In the genomic region with DNA sequence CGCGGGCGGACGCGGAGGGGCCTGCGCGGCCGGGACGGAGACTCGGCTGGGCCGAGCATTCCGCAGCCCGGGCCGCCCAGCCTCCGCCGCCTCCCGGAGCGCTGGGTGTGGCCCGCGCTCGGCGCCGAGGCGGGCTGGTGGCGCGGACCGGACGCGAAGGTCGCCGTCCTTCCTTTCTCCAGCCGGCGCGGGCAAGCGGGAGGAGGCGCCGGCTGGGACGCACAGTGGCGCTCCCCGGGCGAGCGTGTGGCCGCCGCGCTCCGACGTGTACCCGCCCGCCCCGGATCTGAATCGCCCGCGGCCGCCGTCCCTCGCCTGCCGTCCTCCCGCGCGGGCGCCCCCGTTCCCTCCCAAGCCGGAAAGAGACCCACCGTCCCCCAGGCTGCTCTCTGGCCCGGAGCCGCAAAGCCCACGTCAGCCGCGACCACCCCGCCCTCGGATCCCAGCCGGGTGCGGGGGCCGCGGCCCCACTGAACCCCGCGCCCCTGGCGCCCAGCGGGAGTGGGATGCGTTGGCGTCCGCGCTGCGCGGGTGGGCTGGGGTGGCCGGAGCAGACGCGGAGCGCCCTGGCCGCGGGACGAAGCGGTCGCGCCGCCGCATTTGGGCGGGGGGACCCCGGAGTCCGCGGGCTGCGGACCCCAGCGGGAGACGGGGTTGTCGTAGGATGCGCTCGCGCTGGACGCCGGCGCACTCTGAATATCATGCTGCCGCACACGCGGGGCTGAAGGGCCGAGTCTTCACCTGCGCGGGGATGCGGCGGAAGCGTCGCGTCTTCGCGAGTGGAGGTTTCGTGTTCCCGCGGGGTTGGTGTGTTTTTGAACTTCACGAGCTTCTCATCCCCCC, we compare ENCODE assay signal across 8 cellular contexts. TPM values are rescaled to one million over a fixed set of nuclear protein-coding genes. Genes with fewer than 3 reads are reported as not detected.
DNase-seq lines count a peak whose midpoint lies in the region; ATAC-seq and TF ChIP-seq lines count a peak whose summit lies in the region.

No MANE protein-coding gene starts in this region.

- TF ChIP-seq POLR2A in spleen (IDR thresholded peaks at IDR 0.05), result peak in 1 of 3 donors; percentile 3

- H3K27me3 Mint-ChIP-seq in T-cell, result peaks cover 10 to 24% of the 10 kb centered on the region in 2 donors

- CTCF ChIA-PET in T-cell (lab: Charles Lee), result no interaction called here

- H3K4me3 ChIP-seq in brain microvascular endothelial cell (ENCODE audit: low read depth, low read length) (peak overlapping the region; percentile 82), spleen (peak overlapping the region; percentile 67 to 92 (median 78))

- peaks cover 9 to 16% (median 14%) of the 10 kb centered on the region in 3 donors for H3K4me1 Mint-ChIP-seq in T-cell

- peak overlapping the region in 1 of 2 donors; percentile 56 for H3K27ac Mint-ChIP-seq in T-cell

- H3K36me3 Mint-ChIP-seq in T-cell, result peaks cover 3% of the 10 kb centered on the region

- no peaks in the 10 kb centered on the region for H3K9me3 Mint-ChIP-seq in T-cell

- TF ChIP-seq CTCF in brain microvascular endothelial cell (IDR thresholded peaks at IDR 0.05; ENCODE audit: low read depth, low read length, missing control alignments) (no peak), spleen (IDR thresholded peaks at IDR 0.05 in 8 of 11, conservative IDR thresholded peaks at IDR 0.05 in 3 of 11) (no peak)

- ATAC-seq in GM19328 (IDR thresholded peaks at IDR 0.05; ENCODE audit: unreplicated experiment) (peak; percentile 45), HG03354 (IDR thresholded peaks at IDR 0.05; ENCODE audit: poor library complexity, severe bottlenecking, unreplicated experiment) (peak; percentile 54), T-cell (replicated peaks in 1 of 4) (peak; percentile 45 to 62 (median 58))

- peak overlapping the region; percentile 76 to 84 (median 80) for H3K4me3 Mint-ChIP-seq in T-cell

- in situ Hi-C loops in brain microvascular endothelial cell (cut with HindIII; ENCODE audit: low pct_ligation_motif_present, low sequenced_read_pairs), result loop anchor here (10.0 kb wide), 1 partner anchor 322 kb away; no protein-coding TSS in a partner anchor

- peak overlapping the region; percentile 86 for H3K27ac ChIP-seq in brain microvascular endothelial cell
- H3K27ac ChIP-seq in spleen, result peak overlapping the region; percentile 77 to 90 (median 86)

- POLR2A ChIA-PET in T-cell (lab: Charles Lee), result no interaction called here

- H3K27me3 ChIP-seq in brain microvascular endothelial cell (replicated peaks), result no peaks in the 10 kb centered on the region
- peaks cover 0 to 28% (median 5%) of the 10 kb centered on the region in 7 donors for H3K27me3 ChIP-seq in spleen (replicated peaks in 1 of 7)

- DNase-seq in COLO668 (lab: John Stamatoyannopoulos, UW; ENCODE audit: unreplicated experiment) (peak; percentile 83), T-cell (peak in 18 of 34 experiments; percentile 2 to 31 (median 8)), brain microvascular endothelial cell (no peak), iPS-NIHi7 (ENCODE audit: extremely low spot score) (peak; percentile 43), spleen (peak; percentile 83), AML-193 (lab: John Stamatoyannopoulos, UW) (no peak)

- WGBS in spleen, 5 donors, result 0 to 2% (median 1%) methylated on average over 28 to 128 of the region's 128 CpGs

- H3K36me3 ChIP-seq in brain microvascular endothelial cell (replicated peaks) (no peaks in the 10 kb centered on the region), spleen (no peaks in the 10 kb centered on the region)

- peaks cover 4 to 46% (median 22%) of the 10 kb centered on the region in 6 donors for H3K4me1 ChIP-seq in spleen

- intact Hi-C loops in spleen (cut with DNase I; ENCODE audit: low total_unique reads), result loop anchor here (10.0 kb wide), 1 partner anchor 322 kb away; no protein-coding TSS in a partner anchor

- no peaks in the 10 kb centered on the region for H3K9me3 ChIP-seq in spleen

RNA-seq across cellular contexts. Expression of gene SPATS2L, which starts 0.7 kb away (rescaled TPM):
- total RNA-seq in T-cell, result 1 to 10 TPM; 5.4 to 9.3 (median 5.9) TPM
- 10 to 100 TPM; 42.6 to 84.7 (median 64.0) TPM for total RNA-seq in spleen
- 10 to 100 TPM in 2 of 3 donors, 1 to 10 TPM in 1; 9.5 to 30.4 (median 19.5) TPM for polyA plus RNA-seq in spleen

Comparison
In these comparisons a context has a peak if more than half of its experiments do, and no peak if none do; other contexts are left out.
1. DNase-seq: peak in COLO668 (single experiment), T-cell (18 of 34), iPS-NIHi7 (single experiment) and spleen (single experiment); none in brain microvascular endothelial cell (single experiment) and AML-193 (0 of 2).
2. RNA of gene SPATS2L, which starts 0.7 kb away (total RNA-seq): 42.6 to 84.7 TPM in spleen; 5.4 to 9.3 TPM in T-cell; every median in the first group is over 4 times any median in the second.
3. Peak in every context shown above with its lines, with median percentiles within 50 percentile points of each other: ATAC-seq.